ENCODE assay signal across 1 cellular context in genomic region chr10:114876602-114877300, GRCh38.
TF ChIP-seq lines count a peak whose summit lies in the region.

No MANE protein-coding gene starts in this region.

TF ChIP-seq in H1, 55 proteins besides CTCF, POLR2A, EP300 and RAD21 (continued from another document):
- 0 out of 2 replicates have a peak, but pooled peaks have one; percentile 18 for TF ChIP-seq MAX (IDR thresholded peaks at IDR 0.05)
- TF ChIP-seq ATF2 (IDR thresholded peaks at IDR 0.05; ENCODE audit: low read length), result 0 out of 2 replicates have a peak, but pooled peaks have one; percentile 46
- no peak for TF ChIP-seq POU5F1 (IDR thresholded peaks at IDR 0.05; ENCODE audit: low read depth, low read length)
- TF ChIP-seq SIN3A (conservative IDR thresholded peaks at IDR 0.05 in 1 of 2, IDR thresholded peaks at IDR 0.05 in 1 of 2; ENCODE audit: low read depth in 1 of 2, low read length in 2 of 2), result no peak
